ENCODE assay signal across 1 cellular context in the genomic region with DNA sequence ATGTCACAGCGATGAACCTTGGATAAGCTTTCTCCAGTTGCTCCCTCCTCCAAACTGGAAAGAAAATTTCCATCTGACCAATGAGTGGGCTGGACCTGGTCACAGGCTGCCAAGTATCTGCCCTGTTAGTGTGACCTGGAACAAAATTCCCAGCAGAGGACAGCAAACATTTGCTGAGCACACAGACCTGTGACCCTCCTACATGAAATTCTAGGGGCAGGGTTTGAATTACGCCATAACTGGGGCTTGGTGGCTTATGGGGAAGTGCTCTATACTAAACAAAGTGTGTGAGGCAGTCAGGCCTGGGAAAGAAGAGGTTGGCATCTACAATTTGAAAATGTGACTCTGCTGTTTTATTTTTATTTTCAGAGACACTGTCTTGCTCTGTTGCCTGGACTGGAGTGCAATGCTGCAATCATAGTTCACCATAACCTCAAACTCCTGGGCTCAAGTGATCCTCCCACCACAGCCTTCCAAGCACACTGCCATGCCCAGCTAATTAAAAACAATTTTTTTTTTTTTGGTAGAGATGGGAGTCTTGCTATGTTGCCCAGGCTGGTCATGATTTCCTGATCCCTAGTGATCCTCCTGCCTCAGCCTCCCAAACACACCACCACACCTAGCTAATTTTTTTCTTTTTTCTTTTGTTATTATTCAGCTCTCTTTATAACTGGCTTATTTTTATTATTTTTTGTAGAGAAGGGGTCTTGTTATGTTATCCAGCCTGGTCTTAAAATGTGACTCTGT.
A peak's percentile ranks its signal among the peaks of the same experiment; 100 is the strongest.
TF ChIP-seq lines count a peak whose summit lies in the region.

No MANE protein-coding gene starts in this region.

TF ChIP-seq in HepG2, 621 proteins besides CTCF, POLR2A, EP300 and RAD21 (continued from another document and continues in another):
- TF ChIP-seq, protein P1, sequence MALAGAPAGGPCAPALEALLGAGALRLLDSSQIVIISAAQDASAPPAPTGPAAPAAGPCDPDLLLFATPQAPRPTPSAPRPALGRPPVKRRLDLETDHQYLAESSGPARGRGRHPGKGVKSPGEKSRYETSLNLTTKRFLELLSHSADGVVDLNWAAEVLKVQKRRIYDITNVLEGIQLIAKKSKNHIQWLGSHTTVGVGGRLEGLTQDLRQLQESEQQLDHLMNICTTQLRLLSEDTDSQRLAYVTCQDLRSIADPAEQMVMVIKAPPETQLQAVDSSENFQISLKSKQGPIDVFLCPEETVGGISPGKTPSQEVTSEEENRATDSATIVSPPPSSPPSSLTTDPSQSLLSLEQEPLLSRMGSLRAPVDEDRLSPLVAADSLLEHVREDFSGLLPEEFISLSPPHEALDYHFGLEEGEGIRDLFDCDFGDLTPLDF (CRISPR knock-in tag; IDR thresholded peaks at IDR 0.05): no peak
- TF ChIP-seq MEIS1 (CRISPR knock-in tag; IDR thresholded peaks at IDR 0.05; ENCODE audit: borderline replicate concordance): no peak; the same call in 1 of the 2 replicates
- no peak for TF ChIP-seq ZNF367 (CRISPR knock-in tag; IDR thresholded peaks at IDR 0.05; ENCODE audit: borderline replicate concordance)
- no peak for TF ChIP-seq ZNF766 (CRISPR knock-in tag; IDR thresholded peaks at IDR 0.05; ENCODE audit: borderline replicate concordance)
- TF ChIP-seq ONECUT2 (CRISPR knock-in tag; IDR thresholded peaks at IDR 0.05): peak; percentile 33; the same call in 1 of the 2 replicates
- no peak for TF ChIP-seq ZNF263 (CRISPR knock-in tag; IDR thresholded peaks at IDR 0.05)
- 0 out of 2 replicates have a peak, but pooled peaks have one; percentile 42 for TF ChIP-seq ETV6 (CRISPR knock-in tag; conservative IDR thresholded peaks at IDR 0.05)
- no peak for TF ChIP-seq EED (CRISPR knock-in tag; IDR thresholded peaks at IDR 0.05)
- TF ChIP-seq, protein P2, sequence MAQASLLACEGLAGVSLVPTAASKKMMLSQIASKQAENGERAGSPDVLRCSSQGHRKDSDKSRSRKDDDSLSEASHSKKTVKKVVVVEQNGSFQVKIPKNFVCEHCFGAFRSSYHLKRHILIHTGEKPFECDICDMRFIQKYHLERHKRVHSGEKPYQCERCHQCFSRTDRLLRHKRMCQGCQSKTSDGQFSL (CRISPR knock-in tag; IDR thresholded peaks at IDR 0.05): no peak
- peak; percentile 93 for TF ChIP-seq HDAC2 (CRISPR knock-in tag; IDR thresholded peaks at IDR 0.05)
- TF ChIP-seq SAP130 (CRISPR knock-in tag; IDR thresholded peaks at IDR 0.05; ENCODE audit: low read depth): peak; percentile 90
- TF ChIP-seq, protein P3, sequence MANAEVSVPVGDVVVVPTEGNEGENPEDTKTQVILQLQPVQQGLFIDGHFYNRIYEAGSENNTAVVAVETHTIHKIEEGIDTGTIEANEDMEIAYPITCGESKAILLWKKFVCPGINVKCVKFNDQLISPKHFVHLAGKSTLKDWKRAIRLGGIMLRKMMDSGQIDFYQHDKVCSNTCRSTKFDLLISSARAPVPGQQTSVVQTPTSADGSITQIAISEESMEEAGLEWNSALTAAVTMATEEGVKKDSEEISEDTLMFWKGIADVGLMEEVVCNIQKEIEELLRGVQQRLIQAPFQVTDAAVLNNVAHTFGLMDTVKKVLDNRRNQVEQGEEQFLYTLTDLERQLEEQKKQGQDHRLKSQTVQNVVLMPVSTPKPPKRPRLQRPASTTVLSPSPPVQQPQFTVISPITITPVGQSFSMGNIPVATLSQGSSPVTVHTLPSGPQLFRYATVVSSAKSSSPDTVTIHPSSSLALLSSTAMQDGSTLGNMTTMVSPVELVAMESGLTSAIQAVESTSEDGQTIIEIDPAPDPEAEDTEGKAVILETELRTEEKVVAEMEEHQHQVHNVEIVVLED (CRISPR knock-in tag; IDR thresholded peaks at IDR 0.05; ENCODE audit: borderline replicate concordance): no peak
- no peak for TF ChIP-seq PHF20 (CRISPR knock-in tag; IDR thresholded peaks at IDR 0.05)
- TF ChIP-seq, protein P4, sequence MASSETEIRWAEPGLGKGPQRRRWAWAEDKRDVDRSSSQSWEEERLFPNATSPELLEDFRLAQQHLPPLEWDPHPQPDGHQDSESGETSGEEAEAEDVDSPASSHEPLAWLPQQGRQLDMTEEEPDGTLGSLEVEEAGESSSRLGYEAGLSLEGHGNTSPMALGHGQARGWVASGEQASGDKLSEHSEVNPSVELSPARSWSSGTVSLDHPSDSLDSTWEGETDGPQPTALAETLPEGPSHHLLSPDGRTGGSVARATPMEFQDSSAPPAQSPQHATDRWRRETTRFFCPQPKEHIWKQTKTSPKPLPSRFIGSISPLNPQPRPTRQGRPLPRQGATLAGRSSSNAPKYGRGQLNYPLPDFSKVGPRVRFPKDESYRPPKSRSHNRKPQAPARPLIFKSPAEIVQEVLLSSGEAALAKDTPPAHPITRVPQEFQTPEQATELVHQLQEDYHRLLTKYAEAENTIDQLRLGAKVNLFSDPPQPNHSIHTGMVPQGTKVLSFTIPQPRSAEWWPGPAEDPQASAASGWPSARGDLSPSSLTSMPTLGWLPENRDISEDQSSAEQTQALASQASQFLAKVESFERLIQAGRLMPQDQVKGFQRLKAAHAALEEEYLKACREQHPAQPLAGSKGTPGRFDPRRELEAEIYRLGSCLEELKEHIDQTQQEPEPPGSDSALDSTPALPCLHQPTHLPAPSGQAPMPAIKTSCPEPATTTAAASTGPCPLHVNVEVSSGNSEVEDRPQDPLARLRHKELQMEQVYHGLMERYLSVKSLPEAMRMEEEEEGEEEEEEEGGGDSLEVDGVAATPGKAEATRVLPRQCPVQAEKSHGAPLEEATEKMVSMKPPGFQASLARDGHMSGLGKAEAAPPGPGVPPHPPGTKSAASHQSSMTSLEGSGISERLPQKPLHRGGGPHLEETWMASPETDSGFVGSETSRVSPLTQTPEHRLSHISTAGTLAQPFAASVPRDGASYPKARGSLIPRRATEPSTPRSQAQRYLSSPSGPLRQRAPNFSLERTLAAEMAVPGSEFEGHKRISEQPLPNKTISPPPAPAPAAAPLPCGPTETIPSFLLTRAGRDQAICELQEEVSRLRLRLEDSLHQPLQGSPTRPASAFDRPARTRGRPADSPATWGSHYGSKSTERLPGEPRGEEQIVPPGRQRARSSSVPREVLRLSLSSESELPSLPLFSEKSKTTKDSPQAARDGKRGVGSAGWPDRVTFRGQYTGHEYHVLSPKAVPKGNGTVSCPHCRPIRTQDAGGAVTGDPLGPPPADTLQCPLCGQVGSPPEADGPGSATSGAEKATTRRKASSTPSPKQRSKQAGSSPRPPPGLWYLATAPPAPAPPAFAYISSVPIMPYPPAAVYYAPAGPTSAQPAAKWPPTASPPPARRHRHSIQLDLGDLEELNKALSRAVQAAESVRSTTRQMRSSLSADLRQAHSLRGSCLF (CRISPR knock-in tag; IDR thresholded peaks at IDR 0.05; ENCODE audit: borderline replicate concordance): no peak
- TF ChIP-seq GTF3A (CRISPR knock-in tag; conservative IDR thresholded peaks at IDR 0.05): no peak
- no peak for TF ChIP-seq HNRNPK (IDR thresholded peaks at IDR 0.05; ENCODE audit: low read depth, low read length, poor library complexity, severe bottlenecking)
- TF ChIP-seq NR1H2 (CRISPR knock-in tag; IDR thresholded peaks at IDR 0.05; ENCODE audit: borderline replicate concordance, low read depth): no peak
- peak; percentile 83 for TF ChIP-seq SIX4 (CRISPR knock-in tag; IDR thresholded peaks at IDR 0.05)
- TF ChIP-seq ERF (CRISPR knock-in tag; IDR thresholded peaks at IDR 0.05): peak; percentile 86
- no peak; the same call in 1 of the 2 replicates for TF ChIP-seq DMAP1 (CRISPR knock-in tag; IDR thresholded peaks at IDR 0.05)
- TF ChIP-seq ZNF792 (CRISPR knock-in tag; IDR thresholded peaks at IDR 0.05): no peak
- TF ChIP-seq THAP11 (CRISPR knock-in tag; IDR thresholded peaks at IDR 0.05): peak; percentile 79
- peak; percentile 97 for TF ChIP-seq RXRB (CRISPR knock-in tag; IDR thresholded peaks at IDR 0.05; ENCODE audit: borderline replicate concordance)
- TF ChIP-seq, protein P5, sequence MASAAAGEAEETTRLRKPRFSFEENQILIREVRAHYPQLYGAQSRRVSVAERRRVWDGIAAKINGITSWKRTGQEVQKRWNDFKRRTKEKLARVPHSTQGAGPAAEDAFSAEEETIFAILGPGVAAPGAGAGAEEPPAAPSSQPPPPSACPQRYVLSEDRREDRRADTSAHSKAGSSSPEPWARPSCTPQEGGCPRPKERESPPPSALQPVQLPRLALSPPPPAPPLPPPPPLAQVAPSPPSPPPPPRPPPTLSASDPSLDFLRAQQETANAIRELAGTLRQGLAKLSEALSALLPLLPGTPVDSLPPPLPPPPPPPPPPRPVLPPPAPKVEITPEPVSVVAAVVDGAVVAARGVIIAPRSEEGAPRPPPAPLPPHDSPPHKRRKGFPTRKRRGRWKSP (CRISPR knock-in tag; IDR thresholded peaks at IDR 0.05): peak; percentile 33; the same call in 1 of the 2 replicates
- no peak for TF ChIP-seq KMT2A (CRISPR knock-in tag; IDR thresholded peaks at IDR 0.05)
- TF ChIP-seq ZNF121 (CRISPR knock-in tag; IDR thresholded peaks at IDR 0.05): peak; percentile 90
- TF ChIP-seq ZNF446 (CRISPR knock-in tag; IDR thresholded peaks at IDR 0.05): no peak
- TF ChIP-seq ZNF7 (CRISPR knock-in tag; IDR thresholded peaks at IDR 0.05): no peak
- TF ChIP-seq, protein P6, sequence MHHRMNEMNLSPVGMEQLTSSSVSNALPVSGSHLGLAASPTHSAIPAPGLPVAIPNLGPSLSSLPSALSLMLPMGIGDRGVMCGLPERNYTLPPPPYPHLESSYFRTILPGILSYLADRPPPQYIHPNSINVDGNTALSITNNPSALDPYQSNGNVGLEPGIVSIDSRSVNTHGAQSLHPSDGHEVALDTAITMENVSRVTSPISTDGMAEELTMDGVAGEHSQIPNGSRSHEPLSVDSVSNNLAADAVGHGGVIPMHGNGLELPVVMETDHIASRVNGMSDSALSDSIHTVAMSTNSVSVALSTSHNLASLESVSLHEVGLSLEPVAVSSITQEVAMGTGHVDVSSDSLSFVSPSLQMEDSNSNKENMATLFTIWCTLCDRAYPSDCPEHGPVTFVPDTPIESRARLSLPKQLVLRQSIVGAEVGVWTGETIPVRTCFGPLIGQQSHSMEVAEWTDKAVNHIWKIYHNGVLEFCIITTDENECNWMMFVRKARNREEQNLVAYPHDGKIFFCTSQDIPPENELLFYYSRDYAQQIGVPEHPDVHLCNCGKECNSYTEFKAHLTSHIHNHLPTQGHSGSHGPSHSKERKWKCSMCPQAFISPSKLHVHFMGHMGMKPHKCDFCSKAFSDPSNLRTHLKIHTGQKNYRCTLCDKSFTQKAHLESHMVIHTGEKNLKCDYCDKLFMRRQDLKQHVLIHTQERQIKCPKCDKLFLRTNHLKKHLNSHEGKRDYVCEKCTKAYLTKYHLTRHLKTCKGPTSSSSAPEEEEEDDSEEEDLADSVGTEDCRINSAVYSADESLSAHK (CRISPR knock-in tag; IDR thresholded peaks at IDR 0.05; ENCODE audit: borderline replicate concordance): no peak
- peak; percentile 88 for TF ChIP-seq PPARG (CRISPR knock-in tag; conservative IDR thresholded peaks at IDR 0.05)
- no peak for TF ChIP-seq ZNF850 (CRISPR knock-in tag; conservative IDR thresholded peaks at IDR 0.05)
- TF ChIP-seq, protein P7, sequence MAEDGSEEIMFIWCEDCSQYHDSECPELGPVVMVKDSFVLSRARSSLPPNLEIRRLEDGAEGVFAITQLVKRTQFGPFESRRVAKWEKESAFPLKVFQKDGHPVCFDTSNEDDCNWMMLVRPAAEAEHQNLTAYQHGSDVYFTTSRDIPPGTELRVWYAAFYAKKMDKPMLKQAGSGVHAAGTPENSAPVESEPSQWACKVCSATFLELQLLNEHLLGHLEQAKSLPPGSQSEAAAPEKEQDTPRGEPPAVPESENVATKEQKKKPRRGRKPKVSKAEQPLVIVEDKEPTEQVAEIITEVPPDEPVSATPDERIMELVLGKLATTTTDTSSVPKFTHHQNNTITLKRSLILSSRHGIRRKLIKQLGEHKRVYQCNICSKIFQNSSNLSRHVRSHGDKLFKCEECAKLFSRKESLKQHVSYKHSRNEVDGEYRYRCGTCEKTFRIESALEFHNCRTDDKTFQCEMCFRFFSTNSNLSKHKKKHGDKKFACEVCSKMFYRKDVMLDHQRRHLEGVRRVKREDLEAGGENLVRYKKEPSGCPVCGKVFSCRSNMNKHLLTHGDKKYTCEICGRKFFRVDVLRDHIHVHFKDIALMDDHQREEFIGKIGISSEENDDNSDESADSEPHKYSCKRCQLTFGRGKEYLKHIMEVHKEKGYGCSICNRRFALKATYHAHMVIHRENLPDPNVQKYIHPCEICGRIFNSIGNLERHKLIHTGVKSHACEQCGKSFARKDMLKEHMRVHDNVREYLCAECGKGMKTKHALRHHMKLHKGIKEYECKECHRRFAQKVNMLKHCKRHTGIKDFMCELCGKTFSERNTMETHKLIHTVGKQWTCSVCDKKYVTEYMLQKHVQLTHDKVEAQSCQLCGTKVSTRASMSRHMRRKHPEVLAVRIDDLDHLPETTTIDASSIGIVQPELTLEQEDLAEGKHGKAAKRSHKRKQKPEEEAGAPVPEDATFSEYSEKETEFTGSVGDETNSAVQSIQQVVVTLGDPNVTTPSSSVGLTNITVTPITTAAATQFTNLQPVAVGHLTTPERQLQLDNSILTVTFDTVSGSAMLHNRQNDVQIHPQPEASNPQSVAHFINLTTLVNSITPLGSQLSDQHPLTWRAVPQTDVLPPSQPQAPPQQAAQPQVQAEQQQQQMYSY (CRISPR knock-in tag; IDR thresholded peaks at IDR 0.05): no peak
- TF ChIP-seq MEF2D (CRISPR knock-in tag; IDR thresholded peaks at IDR 0.05): peak; percentile 65; the same call in 1 of the 2 replicates
- TF ChIP-seq ZNF615 (CRISPR knock-in tag; IDR thresholded peaks at IDR 0.05; ENCODE audit: borderline replicate concordance): no peak
- peak; percentile 30; the same call in 1 of the 2 replicates for TF ChIP-seq ZSCAN9 (CRISPR knock-in tag; IDR thresholded peaks at IDR 0.05; ENCODE audit: borderline replicate concordance)
- TF ChIP-seq ZFP62 (CRISPR knock-in tag; IDR thresholded peaks at IDR 0.05): no peak
- TF ChIP-seq ZNF543 (CRISPR knock-in tag; IDR thresholded peaks at IDR 0.05): no peak
- peak; percentile 86 for TF ChIP-seq POGZ (CRISPR knock-in tag; IDR thresholded peaks at IDR 0.05)
- no peak for TF ChIP-seq ZNF616 (CRISPR knock-in tag; IDR thresholded peaks at IDR 0.05; ENCODE audit: low read depth)
- TF ChIP-seq SAFB2 (CRISPR knock-in tag; IDR thresholded peaks at IDR 0.05; ENCODE audit: borderline replicate concordance, low read depth): no peak
- TF ChIP-seq, protein P8, sequence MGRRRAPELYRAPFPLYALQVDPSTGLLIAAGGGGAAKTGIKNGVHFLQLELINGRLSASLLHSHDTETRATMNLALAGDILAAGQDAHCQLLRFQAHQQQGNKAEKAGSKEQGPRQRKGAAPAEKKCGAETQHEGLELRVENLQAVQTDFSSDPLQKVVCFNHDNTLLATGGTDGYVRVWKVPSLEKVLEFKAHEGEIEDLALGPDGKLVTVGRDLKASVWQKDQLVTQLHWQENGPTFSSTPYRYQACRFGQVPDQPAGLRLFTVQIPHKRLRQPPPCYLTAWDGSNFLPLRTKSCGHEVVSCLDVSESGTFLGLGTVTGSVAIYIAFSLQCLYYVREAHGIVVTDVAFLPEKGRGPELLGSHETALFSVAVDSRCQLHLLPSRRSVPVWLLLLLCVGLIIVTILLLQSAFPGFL (CRISPR knock-in tag; IDR thresholded peaks at IDR 0.05): no peak
- TF ChIP-seq ZBTB38 (CRISPR knock-in tag; IDR thresholded peaks at IDR 0.05): no peak
